In genomic region chr10:119079572-119080520, GRCh38 we compare ENCODE assay signal across 7 cellular contexts. TPM values are rescaled to one million over a fixed set of nuclear protein-coding genes. Genes with fewer than 3 reads are reported as not detected.
DNase-seq lines count a peak whose midpoint lies in the region; ATAC-seq, FAIRE-seq and TF ChIP-seq lines count a peak whose summit lies in the region.

No MANE protein-coding gene starts in this region.

- DNase-seq in WERI-Rb-1 (peak; percentile 54), kidney (peak; percentile 95)
- DNase-seq in central memory CD4-positive, alpha-beta T cell, result peak; percentile 62
- DNase-seq in stimulated activated CD4-positive, alpha-beta T cell treated with anti-CD3 and anti-CD28 coated beads, Interleukin-15, amount 100 ng/mL, for 1 hour (ENCODE audit: low read depth in 1 of 2, low spot score in 1 of 2), result peak; percentile 30 to 48

- peak; percentile 63 for ATAC-seq in GM21576 (IDR thresholded peaks at IDR 0.05; ENCODE audit: unreplicated experiment)

- H3K27ac ChIP-seq in WERI-Rb-1, result peak overlapping the region; percentile 96
- H3K27ac ChIP-seq in kidney (ENCODE audit: low read depth in 2 of 2, low read length in 2 of 2), result peak overlapping the region; percentile 96 to 99

- peaks cover 2% of the 10 kb centered on the region for H3K36me3 Mint-ChIP-seq in IgD-negative memory B cell

- H3K36me3 ChIP-seq in WERI-Rb-1, result peaks cover 37% of the 10 kb centered on the region
- no peaks in the 10 kb centered on the region for H3K36me3 ChIP-seq in kidney (ENCODE audit: control insufficient read depth in 1 of 2, insufficient read depth in 2 of 2, low read length in 2 of 2)

- H3K9me3 ChIP-seq in WERI-Rb-1 (ENCODE audit: severe bottlenecking), result no peaks in the 10 kb centered on the region
- H3K9me3 ChIP-seq in kidney (ENCODE audit: control insufficient read depth in 1 of 2, low read length in 2 of 2), result no peaks in the 10 kb centered on the region

- peak overlapping the region; percentile 93 to 100 (median 98) for H3K27ac Mint-ChIP-seq in IgD-negative memory B cell

- H3K9me3 Mint-ChIP-seq in IgD-negative memory B cell, result no peaks in the 10 kb centered on the region

- FAIRE-seq in kidney (lab: Jason Lieb, UNC), result no peak

- peak overlapping the region; percentile 95 to 97 for H3K9ac ChIP-seq in kidney (ENCODE audit: low read length in 2 of 2)

- TF ChIP-seq CTCF in WERI-Rb-1 (IDR thresholded peaks at IDR 0.05; ENCODE audit: low read depth, low read length), result no peak
- TF ChIP-seq CTCF in kidney (IDR thresholded peaks at IDR 0.05; ENCODE audit: borderline replicate concordance, extremely low read depth, insufficient read depth), result no peak

- peak overlapping the region; percentile 63 for H3K4me3 ChIP-seq in GM08714 (ENCODE audit: low read length)
- H3K4me3 ChIP-seq in WERI-Rb-1 (ENCODE audit: low read depth, low read length), result peak overlapping the region; percentile 98
- peak overlapping the region; percentile 90 to 91 for H3K4me3 ChIP-seq in kidney (ENCODE audit: low read length in 2 of 2)

- peaks cover 32 to 42% (median 41%) of the 10 kb centered on the region in 3 donors for H3K4me1 Mint-ChIP-seq in IgD-negative memory B cell

- intact Hi-C loops in kidney (cut with DNase I), result no loop called here

- no peaks in the 10 kb centered on the region for H3K27me3 Mint-ChIP-seq in IgD-negative memory B cell

- H3K4me3 Mint-ChIP-seq in IgD-negative memory B cell, result peak overlapping the region; percentile 93 to 95 (median 93)

- no peaks in the 10 kb centered on the region for H3K27me3 ChIP-seq in WERI-Rb-1 (ENCODE audit: insufficient read depth, low read depth, severe bottlenecking)

- H3K4me1 ChIP-seq in kidney (ENCODE audit: control insufficient read depth in 1 of 2, insufficient read depth in 1 of 2, low read depth in 1 of 2, low read length in 2 of 2), result peaks cover 4 to 8% of the 10 kb centered on the region in 2 donors

RNA-seq across cellular contexts. Expression of gene EIF3A, which starts 0.8 kb away (rescaled TPM):
- polyA plus RNA-seq in IgD-negative memory B cell (60.9 TPM), kidney (ENCODE audit: insufficient read depth, low read depth, low replicate concordance) (24.9 TPM)
- 95.6 TPM for total RNA-seq in kidney

RNA-seq across cellular contexts. Expression of gene DENND10, which starts 24.1 kb away (rescaled TPM):
- 24.7 TPM for polyA plus RNA-seq in IgD-negative memory B cell
- 31.6 TPM for total RNA-seq in kidney
- 31.7 TPM for polyA plus RNA-seq in kidney (ENCODE audit: insufficient read depth, low read depth, low replicate concordance)

RNA-seq across cellular contexts. Expression of gene NANOS1, which starts 50.3 kb away (rescaled TPM):
- polyA plus RNA-seq in IgD-negative memory B cell (not detected), kidney (ENCODE audit: insufficient read depth, low read depth, low replicate concordance) (4.5 TPM)
- 1.1 TPM for total RNA-seq in kidney

Comparison
In these comparisons a context has a peak if more than half of its experiments do, and no peak if none do; other contexts are left out.
1. Peak in every context shown above with its lines: DNase-seq, ATAC-seq, H3K4me3 ChIP-seq and H3K27ac ChIP-seq.
2. DNase-seq: peak in every context shown above with its lines; median percentile 95 in kidney; 62 in central memory CD4-positive, alpha-beta T cell; 54 in WERI-Rb-1; 39 in stimulated activated CD4-positive, alpha-beta T cell treated with anti-CD3 and anti-CD28 coated beads, Interleukin-15, amount 100 ng/mL, for 1 hour.